Comparison of ENCODE assay signal across 22 cellular contexts in the genomic region with DNA sequence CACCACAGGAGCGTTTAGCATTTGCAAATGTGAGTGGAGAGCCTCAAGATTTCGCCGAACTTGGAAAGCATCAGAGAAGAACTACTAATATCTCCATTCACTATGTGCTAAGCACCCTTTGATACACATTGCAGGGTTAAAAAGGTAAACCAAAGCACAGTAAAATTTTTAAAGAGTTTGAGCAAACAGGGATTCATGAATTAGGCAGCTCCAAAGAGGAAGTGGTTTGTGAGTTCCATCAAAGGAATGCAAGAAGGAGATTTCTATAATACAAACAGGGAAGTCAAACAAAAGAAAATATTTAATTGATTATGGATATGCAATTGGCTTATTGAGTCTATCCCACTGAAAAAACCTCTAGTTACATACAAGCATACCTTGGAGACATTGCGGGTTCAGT.
A peak's percentile ranks its signal among the peaks of the same experiment; 100 is the strongest.
DNase-seq lines count a peak whose midpoint lies in the region; ATAC-seq, FAIRE-seq and TF ChIP-seq lines count a peak whose summit lies in the region.
"Had no signal": no experiment of that assay in that cellular context is flagged by ENCODE, and none has a peak within 500 bp of the region (broad histone marks: within the 10 kb centered on the region; RNA-seq: fewer than 3 reads in every experiment).

No MANE protein-coding gene starts in this region.

- no peaks in the 10 kb centered on the region for H3K4me1 ChIP-seq in keratinocyte (ENCODE audit: control insufficient read depth, extremely low read depth, insufficient read depth, low read length)
- H3K4me1 ChIP-seq in body of pancreas, result no peaks in the 10 kb centered on the region
- H3K4me1 ChIP-seq: gastrocnemius medialis had no signal

- dilution Hi-C loops in keratinocyte (cut with MboI; ENCODE audit: extremely low pct_ligation_motif_present, low sequenced_read_pairs), result no loop called here

- no peak overlapping the region for H3K4me2 ChIP-seq in keratinocyte (ENCODE audit: control insufficient read depth, extremely low read depth, insufficient read depth, low read depth, low read length)
- H3K4me2 ChIP-seq: BLaER1 had no signal

- in situ Hi-C loops in astrocyte of the spinal cord (cut with HindIII; ENCODE audit: low sequenced_read_pairs), result no loop called here

- H3K36me3 ChIP-seq in keratinocyte (ENCODE audit: control insufficient read depth in 2 of 2, extremely low read depth in 1 of 2, insufficient read depth in 2 of 2, low read length in 2 of 2), result no peaks in the 10 kb centered on the region
- H3K36me3 ChIP-seq in body of pancreas (replicated peaks in 1 of 2; ENCODE audit: insufficient read depth in 1 of 2, low read depth in 2 of 2), result no peaks in the 10 kb centered on the region
- H3K36me3 ChIP-seq: BLaER1, gastrocnemius medialis, ovary had no signal

- TF ChIP-seq POLR2A in body of pancreas (IDR thresholded peaks at IDR 0.05), result no peak

- intact Hi-C loops in body of pancreas (cut with DNase I), result no loop called here

- no peaks in the 10 kb centered on the region for H3K27me3 ChIP-seq in keratinocyte (ENCODE audit: control insufficient read depth, extremely low read depth, insufficient read depth, low read length)
- H3K27me3 ChIP-seq in body of pancreas, result no peaks in the 10 kb centered on the region
- H3K27me3 ChIP-seq: BLaER1, dorsolateral prefrontal cortex, gastrocnemius medialis, ovary had no signal

- H3K4me3 ChIP-seq in AG09309 (ENCODE audit: control insufficient read depth, low read depth, low read length), result no peak overlapping the region
- no peak overlapping the region for H3K4me3 ChIP-seq in astrocyte of the spinal cord (ENCODE audit: low read depth, low read length)
- no peak overlapping the region for H3K4me3 ChIP-seq in keratinocyte (ENCODE audit: control insufficient read depth in 2 of 3, extremely low read depth in 1 of 3, insufficient read depth in 2 of 3, low read depth in 1 of 3, low read length in 3 of 3)
- no peak overlapping the region for H3K4me3 ChIP-seq in body of pancreas
- H3K4me3 ChIP-seq: BLaER1, dorsolateral prefrontal cortex, gastrocnemius medialis, ovary had no signal

- TF ChIP-seq CTCF in AG09309 (IDR thresholded peaks at IDR 0.05; ENCODE audit: control insufficient read depth, insufficient read depth, low read depth, low read length, missing control alignments) (no peak), astrocyte of the spinal cord (IDR thresholded peaks at IDR 0.05; ENCODE audit: low read depth, low read length) (no peak), keratinocyte (optimal IDR thresholded peaks at IDR 0.05 in 1 of 3, IDR thresholded peaks at IDR 0.05 in 1 of 3, conservative IDR thresholded peaks at IDR 0.05 in 1 of 3; ENCODE audit: extremely low read depth in 1 of 3, insufficient read depth in 2 of 3, low read length in 3 of 3) (no peak), body of pancreas (IDR thresholded peaks at IDR 0.05) (no peak)

- H2AFZ ChIP-seq in keratinocyte (ENCODE audit: control insufficient read depth, low read length), result peak overlapping the region; percentile 5

- H3K9ac ChIP-seq in keratinocyte (ENCODE audit: control insufficient read depth, extremely low read depth, insufficient read depth, low read length), result no peak overlapping the region
- H3K9ac ChIP-seq: BLaER1 had no signal

- FAIRE-seq in keratinocyte (lab: Jason Lieb, UNC), result no peak
- FAIRE-seq: islet of Langerhans, small intestine had no signal

- peak; percentile 18 for DNase-seq in AG09309 (ENCODE audit: low read depth)
- peak; percentile 47 for DNase-seq in HT-29 (ENCODE audit: low spot score)
- DNase-seq in astrocyte of the spinal cord (ENCODE audit: low read depth, low spot score), result peak; percentile 59
- DNase-seq in keratinocyte (ENCODE audit: low read depth, low spot score), result no peak
- no peak for DNase-seq in body of pancreas
- DNase-seq in NCI-H1048 (lab: John Stamatoyannopoulos, UW), result no peak
- DNase-seq: activated CD8-positive, alpha-beta T cell treated with anti-CD3 and anti-CD28 coated beads, Interleukin-2, amount 10 ng/mL, durations not matched to agents 7 days and 5 days; amniotic stem cell; DND-41; dorsolateral prefrontal cortex; gastrocnemius medialis; KBM-7; NCI-H1436 treated with DMSO at 0.1 percent for 48 hours; NCI-H2227 treated with DMSO at 0.1 percent for 48 hours; ovary; small intestine; stimulated activated naive CD4-positive, alpha-beta T cell treated with Interleukin-2 at 50 U/mL for 16 hours had no signal

- H3K27ac ChIP-seq in keratinocyte (ENCODE audit: control insufficient read depth, insufficient read depth, low read length) (no peak overlapping the region), body of pancreas (no peak overlapping the region)
- H3K27ac ChIP-seq: dorsolateral prefrontal cortex, gastrocnemius medialis, ovary had no signal

- H3K9me3 ChIP-seq in keratinocyte (ENCODE audit: control insufficient read depth, low read depth, low read length) (no peaks in the 10 kb centered on the region), body of pancreas (no peaks in the 10 kb centered on the region)
- H3K9me3 ChIP-seq: BLaER1, gastrocnemius medialis, ovary had no signal

- WGBS in body of pancreas, 2 donors, result 82 to 89% methylated on average over 4 of the region's 4 CpGs

- no peaks in the 10 kb centered on the region for H3K79me2 ChIP-seq in keratinocyte (ENCODE audit: control insufficient read depth, insufficient read depth, low read length)

- no peaks in the 10 kb centered on the region for H4K20me1 ChIP-seq in keratinocyte (ENCODE audit: control insufficient read depth, extremely low read depth, insufficient read depth, low read length)
- H4K20me1 ChIP-seq: BLaER1 had no signal

- ATAC-seq in GM21576 (IDR thresholded peaks at IDR 0.05; ENCODE audit: unreplicated experiment) (no peak), body of pancreas (no peak), HG02610 (IDR thresholded peaks at IDR 0.05; ENCODE audit: unreplicated experiment) (no peak)
- ATAC-seq: activated CD8-positive, alpha-beta T cell treated with anti-CD3 and anti-CD28 coated beads, Interleukin-2, amount 10 ng/mL, durations not matched to agents 7 days and 5 days; activated T-helper 17 cell treated with anti-CD3 and anti-CD28 coated beads, Interleukin-2, amount 50 U/mL, for 72 hours; gastrocnemius medialis had no signal

- H3K9me1 ChIP-seq in keratinocyte (ENCODE audit: control insufficient read depth, extremely low read depth, insufficient read depth, low read length), result no peaks in the 10 kb centered on the region

Comparison
In these comparisons a context has a peak if more than half of its experiments do, and no peak if none do; other contexts are left out.
1. DNase-seq: peak in AG09309 (single experiment), HT-29 (single experiment) and astrocyte of the spinal cord (single experiment); none in keratinocyte (single experiment), body of pancreas (0 of 4) and NCI-H1048 (single experiment).